ENCODE assay signal across 1 cellular context in genomic region chr3:45927881-45928280, GRCh38.
TF ChIP-seq lines count a peak whose summit lies in the region.

No MANE protein-coding gene starts in this region.

TF ChIP-seq in IMR-90, 13 proteins besides CTCF, POLR2A, EP300 and RAD21:
- TF ChIP-seq BHLHE40 (IDR thresholded peaks at IDR 0.05; ENCODE audit: low read depth, low read length) (no peak), MAFK (IDR thresholded peaks at IDR 0.05; ENCODE audit: low read depth, low read length) (peak; percentile 17; the same call in 1 of the 2 replicates), MAZ (IDR thresholded peaks at IDR 0.05; ENCODE audit: borderline replicate concordance, low read depth, low read length) (no peak)
TF ChIP-seq in IMR-90: peak in this region for 1.
